ENCODE assay signal across 8 cellular contexts in genomic region chr10:122164028-122164601, GRCh38.
DNase-seq lines count a peak whose midpoint lies in the region; FAIRE-seq and TF ChIP-seq lines count a peak whose summit lies in the region.

No MANE protein-coding gene starts in this region.

- peaks cover 7% of the 10 kb centered on the region for H3K4me1 Mint-ChIP-seq in astrocyte (ENCODE audit: low read depth, unreplicated experiment)

- H2AFZ ChIP-seq in astrocyte (ENCODE audit: low read depth, low read length), result peak overlapping the region; percentile 68

- peak overlapping the region; percentile 85 for H3K27ac Mint-ChIP-seq in astrocyte (ENCODE audit: unreplicated experiment)

- H3K4me1 ChIP-seq in astrocyte (ENCODE audit: insufficient read depth, low read length) (peaks cover 18% of the 10 kb centered on the region), stomach (peaks cover 36 to 56% (median 44%) of the 10 kb centered on the region in 4 donors)

- H3K27ac ChIP-seq in astrocyte (ENCODE audit: low read depth, low read length) (no peak overlapping the region), stomach (peak overlapping the region in 2 of 5 donors; percentile 34 to 60)

- H4K20me1 ChIP-seq in astrocyte (ENCODE audit: insufficient read depth, low read length), result peaks cover 62% of the 10 kb centered on the region

- H3K36me3 Mint-ChIP-seq in astrocyte (ENCODE audit: low read depth, unreplicated experiment), result peaks cover 3% of the 10 kb centered on the region

- H3K79me2 ChIP-seq in astrocyte (ENCODE audit: insufficient read depth, low read length), result peaks cover 27% of the 10 kb centered on the region

- WGBS in stomach, 5 donors, result 44 to 69% (median 60%) methylated on average over 14 to 24 of the region's 24 CpGs

- peak overlapping the region; percentile 77 for H3K9ac ChIP-seq in astrocyte (ENCODE audit: low read length)

- DNase-seq in NCI-H187 (lab: John Stamatoyannopoulos, UW) (peak; percentile 58 to 66), astrocyte (ENCODE audit: low read depth) (peak; percentile 41), islet precursor cell (peak; percentile 78), stomach (no peak), NCI-H1930 (lab: John Stamatoyannopoulos, UW) (no peak), CD1c-positive myeloid dendritic cell (ENCODE audit: extremely low spot score) (no peak), HT-29 (ENCODE audit: low spot score) (no peak), NOMO-1 treated with dmso at 0.1 percent for 144 hours (lab: John Stamatoyannopoulos, UW; ENCODE audit: unreplicated experiment) (no peak)

- TF ChIP-seq CTCF in astrocyte (IDR thresholded peaks at IDR 0.05; ENCODE audit: insufficient read depth, low read depth, low read length) (no peak), stomach (IDR thresholded peaks at IDR 0.05) (no peak)

- H3K27me3 ChIP-seq in astrocyte (ENCODE audit: insufficient read depth, low read length) (no peaks in the 10 kb centered on the region), stomach (peaks cover 0 to 29% (median 6%) of the 10 kb centered on the region in 3 donors)

- FAIRE-seq in astrocyte (lab: Jason Lieb, UNC), result no peak

- H3K9me3 ChIP-seq in astrocyte (ENCODE audit: insufficient read depth, low read depth, low read length) (no peaks in the 10 kb centered on the region), stomach (no peaks in the 10 kb centered on the region)

- peak overlapping the region; percentile 62 for H3K4me3 ChIP-seq in astrocyte (ENCODE audit: insufficient read depth, low read depth, low read length)
- H3K4me3 ChIP-seq in stomach, result peak overlapping the region; percentile 41 to 47 (median 45)

- peak overlapping the region; percentile 94 for H3K4me2 ChIP-seq in astrocyte (ENCODE audit: low read length)

- no peak for TF ChIP-seq POLR2A in stomach (IDR thresholded peaks at IDR 0.05)

- H3K4me3 Mint-ChIP-seq in astrocyte (ENCODE audit: unreplicated experiment), result peak overlapping the region; percentile 84

- H3K9me3 Mint-ChIP-seq in astrocyte (ENCODE audit: unreplicated experiment), result no peaks in the 10 kb centered on the region

- intact Hi-C loops in stomach (cut with DNase I; ENCODE audit: low total_unique reads), result no loop called here

- no peaks in the 10 kb centered on the region for H3K36me3 ChIP-seq in astrocyte (ENCODE audit: insufficient read depth, low read length)
- H3K36me3 ChIP-seq in stomach, result peaks cover 0 to 7% (median 3%) of the 10 kb centered on the region in 4 donors

- peaks cover 3% of the 10 kb centered on the region for H3K27me3 Mint-ChIP-seq in astrocyte (ENCODE audit: low read depth, unreplicated experiment)

- no peak for TF ChIP-seq EP300 in stomach (IDR thresholded peaks at IDR 0.05)

Comparison
In these comparisons a context has a peak if more than half of its experiments do, and no peak if none do; other contexts are left out.
1. DNase-seq: peak in NCI-H187 (2 of 2), astrocyte (single experiment) and islet precursor cell (single experiment); none in stomach (single experiment), NCI-H1930 (0 of 2), CD1c-positive myeloid dendritic cell (single experiment), HT-29 (single experiment) and NOMO-1 treated with dmso at 0.1 percent for 144 hours (single experiment).